ENCODE assay signal across 8 cellular contexts in genomic region chr17:42536372-42537155, GRCh38. TPM values are rescaled to one million over a fixed set of nuclear protein-coding genes. Genes with fewer than 3 reads are reported as not detected.
DNase-seq lines count a peak whose midpoint lies in the region; ATAC-seq, FAIRE-seq and TF ChIP-seq lines count a peak whose summit lies in the region.

No MANE protein-coding gene starts in this region.

- FAIRE-seq in GM12892 (lab: Jason Lieb, UNC) = peak; percentile 72

- peak overlapping the region; percentile 88 for H3K4me3 Mint-ChIP-seq in T-helper 17 cell

- H3K36me3 Mint-ChIP-seq in T-helper 17 cell (ENCODE audit: low read depth) = no peaks in the 10 kb centered on the region

- TF ChIP-seq CTCF in ascending aorta (IDR thresholded peaks at IDR 0.05) (peak in 1 of 3 experiments; percentile 46), hepatocyte (IDR thresholded peaks at IDR 0.05; ENCODE audit: poor library complexity) (no peak)

- peak overlapping the region; percentile 72 to 79 for H3K4me3 ChIP-seq in ascending aorta
- H3K4me3 ChIP-seq in hepatocyte = peak overlapping the region; percentile 85

- peak overlapping the region; percentile 69 for H2AFZ ChIP-seq in hepatocyte

- no peaks in the 10 kb centered on the region for H3K9me2 ChIP-seq in hepatocyte (replicated peaks; ENCODE audit: insufficient read depth)

- peak; percentile 96 for DNase-seq in GM12892 (ENCODE audit: insufficient read length)
- peak; percentile 59 for DNase-seq in NCI-H1092 (lab: John Stamatoyannopoulos, UW)
- DNase-seq in T-helper 17 cell = peak; percentile 35 to 63 (median 60)
- peak; percentile 63 to 91 for DNase-seq in ascending aorta (ENCODE audit: low spot score in 2 of 2)
- peak; percentile 90 for DNase-seq in hepatocyte (ENCODE audit: low spot score)
- peak; percentile 72 for DNase-seq in retina
- no peak for DNase-seq in DMS114 treated with DMSO at 0.1 percent for 48 hours (lab: John Stamatoyannopoulos, UW; ENCODE audit: unreplicated experiment)

- H3K36me3 ChIP-seq in ascending aorta = peaks cover 18 to 30% of the 10 kb centered on the region in 2 donors
- no peaks in the 10 kb centered on the region for H3K36me3 ChIP-seq in hepatocyte (replicated peaks; ENCODE audit: insufficient read depth, low read depth)

- peak; percentile 49 for ATAC-seq in HG02623 (IDR thresholded peaks at IDR 0.05; ENCODE audit: unreplicated experiment)
- ATAC-seq in T-helper 17 cell = peak; percentile 70

- intact Hi-C loops in ascending aorta (cut with DNase I) = loop anchor here (1.0 to 5.0 kb wide), 5 partner anchors 18 to 114 kb away; partner anchors contain the start of genes CAVIN1, COASY and PSMC3IP

- TF ChIP-seq POLR2A in GM12892 (IDR thresholded peaks at IDR 0.05; ENCODE audit: low read depth, low read length) = no peak

- H3K27me3 Mint-ChIP-seq in T-helper 17 cell = peaks cover 5% of the 10 kb centered on the region

- H3K4me1 Mint-ChIP-seq in T-helper 17 cell = peaks cover 33% of the 10 kb centered on the region

- H3K79me2 ChIP-seq in hepatocyte = peaks cover 25% of the 10 kb centered on the region

- H3K27me3 ChIP-seq in ascending aorta (no peaks in the 10 kb centered on the region), hepatocyte (no peaks in the 10 kb centered on the region)

- peak overlapping the region; percentile 24 for H3K27ac Mint-ChIP-seq in T-helper 17 cell

- H3K27ac ChIP-seq in ascending aorta (peak overlapping the region; percentile 89 to 90), hepatocyte (peak overlapping the region; percentile 77)

- no peaks in the 10 kb centered on the region for H3K9me3 ChIP-seq in T-helper 17 cell (ENCODE audit: control insufficient read depth, low read length, poor library complexity, severe bottlenecking)
- no peaks in the 10 kb centered on the region for H3K9me3 ChIP-seq in ascending aorta
- no peaks in the 10 kb centered on the region for H3K9me3 ChIP-seq in hepatocyte (ENCODE audit: low read depth)

- H3K4me2 ChIP-seq in hepatocyte = peak overlapping the region; percentile 99

- H3K4me1 ChIP-seq in ascending aorta (peaks cover 14 to 17% of the 10 kb centered on the region in 2 donors), hepatocyte (ENCODE audit: insufficient read depth) (peaks cover 18% of the 10 kb centered on the region)

- H4K20me1 ChIP-seq in hepatocyte (ENCODE audit: insufficient read depth, poor library complexity, severe bottlenecking) = no peaks in the 10 kb centered on the region

- 3% methylated on average over 31 of the region's 65 CpGs for WGBS in hepatocyte (ENCODE audit: low lambda C conversion rate, missing lambda C conversion rate)

RNA-seq across cellular contexts. Expression of gene NAGLU, which starts 0.5 kb away (rescaled TPM):
- polyA plus RNA-seq in GM12892 (2012; ENCODE audit: missing spikeins) = 6.6 TPM
- total RNA-seq in T-helper 17 cell (10 to 100 TPM; 12.5 to 13.2 TPM), ascending aorta (94.7 TPM), hepatocyte (76.4 and 78.1 TPM in 2 replicates)
- polyA plus RNA-seq in hepatocyte = 121 and 152 TPM in 2 replicates

RNA-seq across cellular contexts. Expression of gene HSD17B1, which starts 16.2 kb away (rescaled TPM):
- 0.78 TPM for polyA plus RNA-seq in GM12892 (2012; ENCODE audit: missing spikeins)
- 1 to 10 TPM in 1 of 2 donors, under 1 TPM in 1; 0.90 to 1.2 TPM for total RNA-seq in T-helper 17 cell
- not detected for total RNA-seq in ascending aorta
- 0.12 and 2.7 TPM in 2 replicates for total RNA-seq in hepatocyte
- polyA plus RNA-seq in hepatocyte = 4.8 and 6.6 TPM in 2 replicates

RNA-seq across cellular contexts. Expression of gene COASY, which starts 25.4 kb away (rescaled TPM):
- polyA plus RNA-seq in GM12892 (2012; ENCODE audit: missing spikeins) = 40.8 TPM
- total RNA-seq in T-helper 17 cell = 10 to 100 TPM; 39.1 to 49.4 TPM
- 10.9 TPM for total RNA-seq in ascending aorta
- total RNA-seq in hepatocyte = 27.7 and 33.9 TPM in 2 replicates
- polyA plus RNA-seq in hepatocyte = 91.6 and 93.9 TPM in 2 replicates

RNA-seq across cellular contexts. Expression of gene MLX, which starts 30.3 kb away (rescaled TPM):
- polyA plus RNA-seq in GM12892 (2012; ENCODE audit: missing spikeins) = 35.1 TPM
- 10 to 100 TPM; 33.1 to 36.1 TPM for total RNA-seq in T-helper 17 cell
- total RNA-seq in ascending aorta = 15.8 TPM
- total RNA-seq in hepatocyte = 29.7 and 34.0 TPM in 2 replicates
- 33.1 and 39.5 TPM in 2 replicates for polyA plus RNA-seq in hepatocyte

RNA-seq across cellular contexts. Expression of gene PSMC3IP, which starts 41.0 kb away (rescaled TPM):
- 12.3 TPM for polyA plus RNA-seq in GM12892 (2012; ENCODE audit: missing spikeins)
- total RNA-seq in T-helper 17 cell = 1 to 10 TPM; 2.4 to 2.6 TPM
- total RNA-seq in ascending aorta = 2.9 TPM
- total RNA-seq in hepatocyte = 1.5 and 1.9 TPM in 2 replicates
- 3.7 and 4.2 TPM in 2 replicates for polyA plus RNA-seq in hepatocyte
